Comparison of ENCODE assay signal across 8 cellular contexts in genomic region chr1:22024485-22025367, GRCh38.
A peak's percentile ranks its signal among the peaks of the same experiment; 100 is the strongest.
DNase-seq lines count a peak whose midpoint lies in the region; ATAC-seq and TF ChIP-seq lines count a peak whose summit lies in the region.

No MANE protein-coding gene starts in this region.

- DNase-seq in EL: peak; percentile 86
- peak; percentile 94 for DNase-seq in Kasumi-1 (lab: John Stamatoyannopoulos, UW)
- peak; percentile 23 for DNase-seq in amniotic epithelial cell (ENCODE audit: low read depth)
- DNase-seq in hepatic stellate cell (ENCODE audit: low spot score): peak; percentile 77
- no peak for DNase-seq in retinal pigment epithelial cell (ENCODE audit: low read depth)
- no peak for DNase-seq in NCI-H2107 (lab: John Stamatoyannopoulos, UW)

- no peaks in the 10 kb centered on the region for H3K9me3 Mint-ChIP-seq in T-helper 1 cell treated with Interleukin-12 subunit alpha and Interleukin-12 subunit beta and Interleukin-4 antibody, amounts not matched to agents 30 μg/mL and 1 μg/mL, for 36 hours

- peak overlapping the region; percentile 99 for H3K27ac Mint-ChIP-seq in T-helper 1 cell treated with Interleukin-12 subunit alpha and Interleukin-12 subunit beta and Interleukin-4 antibody, amounts not matched to agents 30 μg/mL and 1 μg/mL, for 36 hours

- peak overlapping the region; percentile 99 for H3K4me3 ChIP-seq in retinal pigment epithelial cell (ENCODE audit: low read length)

- TF ChIP-seq CTCF in retinal pigment epithelial cell (conservative IDR thresholded peaks at IDR 0.05; ENCODE audit: low read depth, low read length): no peak

- H3K36me3 Mint-ChIP-seq in T-helper 1 cell treated with Interleukin-12 subunit alpha and Interleukin-12 subunit beta and Interleukin-4 antibody, amounts not matched to agents 30 μg/mL and 1 μg/mL, for 36 hours (ENCODE audit: low read depth): peaks cover 6% of the 10 kb centered on the region

- H3K27me3 Mint-ChIP-seq in T-helper 1 cell treated with Interleukin-12 subunit alpha and Interleukin-12 subunit beta and Interleukin-4 antibody, amounts not matched to agents 30 μg/mL and 1 μg/mL, for 36 hours (ENCODE audit: low read depth): no peaks in the 10 kb centered on the region

- ATAC-seq in GM21737 (IDR thresholded peaks at IDR 0.05; ENCODE audit: unreplicated experiment): peak; percentile 44

- H3K4me3 Mint-ChIP-seq in T-helper 1 cell treated with Interleukin-12 subunit alpha and Interleukin-12 subunit beta and Interleukin-4 antibody, amounts not matched to agents 30 μg/mL and 1 μg/mL, for 36 hours: peak overlapping the region; percentile 95

- H3K4me1 Mint-ChIP-seq in T-helper 1 cell treated with Interleukin-12 subunit alpha and Interleukin-12 subunit beta and Interleukin-4 antibody, amounts not matched to agents 30 μg/mL and 1 μg/mL, for 36 hours (ENCODE audit: low read depth): peaks cover 36% of the 10 kb centered on the region

Comparison
In these comparisons a context has a peak if more than half of its experiments do, and no peak if none do; other contexts are left out.
1. DNase-seq: peak in EL (single experiment), Kasumi-1 (2 of 2), amniotic epithelial cell (single experiment) and hepatic stellate cell (single experiment); none in retinal pigment epithelial cell (single experiment) and NCI-H2107 (single experiment).